ENCODE assay signal across 8 cellular contexts in the genomic region with DNA sequence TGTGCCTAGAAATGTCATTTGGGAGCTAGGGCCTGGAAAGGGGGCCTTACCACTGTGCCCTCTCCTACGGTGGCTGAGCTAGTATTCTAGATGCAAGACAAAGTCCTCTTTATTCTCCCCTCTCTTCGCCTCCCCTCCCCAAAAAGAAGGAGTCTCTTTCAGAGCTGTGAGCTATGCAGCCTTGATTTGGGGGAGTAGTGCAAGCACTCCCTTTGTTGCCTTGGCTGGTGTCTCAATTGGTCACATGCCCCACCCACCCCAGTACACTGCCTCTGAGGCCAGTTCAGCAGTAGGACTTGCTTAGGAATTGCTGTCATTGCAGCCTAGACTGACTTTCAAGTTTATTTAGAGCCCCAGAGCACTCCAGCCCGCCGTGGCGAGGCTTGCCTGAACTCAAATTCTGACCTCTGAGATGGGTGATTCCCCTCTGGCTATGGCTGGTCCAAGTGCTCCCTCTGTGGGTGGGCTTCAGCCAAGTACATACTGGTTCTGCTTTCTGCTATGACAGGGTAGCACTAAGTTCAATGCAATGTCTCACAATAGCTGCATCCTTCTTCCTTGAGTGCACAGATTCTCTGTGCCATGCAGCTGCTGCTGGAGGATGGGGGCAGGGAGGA. TPM values are rescaled to one million over a fixed set of nuclear protein-coding genes. Genes with fewer than 3 reads are reported as not detected.
DNase-seq lines count a peak whose midpoint lies in the region; ATAC-seq and TF ChIP-seq lines count a peak whose summit lies in the region.

No MANE protein-coding gene starts in this region.

- H3K27me3 ChIP-seq in smooth muscle cell (ENCODE audit: low read depth), result no peaks in the 10 kb centered on the region

- no peaks in the 10 kb centered on the region for H4K20me1 ChIP-seq in smooth muscle cell (ENCODE audit: low read depth)

- in situ Hi-C loops in ACHN (cut with HindIII; ENCODE audit: low pct_ligation_motif_present, low pct_unique_long_range_greater_than_20kb, low sequenced_read_pairs), result no loop called here
- in situ Hi-C loops in GM13977 (cut with MboI; ENCODE audit: low pct_unique_long_range_greater_than_20kb, low sequenced_read_pairs, unreplicated experiment), result no loop called here

- 62% methylated on average over 5 of the region's 5 CpGs for whole genome bisulfite sequencing in smooth muscle cell (ENCODE audit: low lambda C conversion rate)

- TF ChIP-seq CTCF in GM13977 (IDR thresholded peaks at IDR 0.05; ENCODE audit: extremely low read depth, insufficient read depth, missing control alignments), result peak; percentile 82
- TF ChIP-seq CTCF in smooth muscle cell (IDR thresholded peaks at IDR 0.05; ENCODE audit: borderline replicate concordance, insufficient read depth, poor library complexity, severe bottlenecking), result peak; percentile 20

- H3F3A ChIP-seq in smooth muscle cell (ENCODE audit: low read depth), result no peaks in the 10 kb centered on the region

- no peaks in the 10 kb centered on the region for H3K4me1 ChIP-seq in smooth muscle cell (ENCODE audit: low read depth)

- peak; percentile 95 for ATAC-seq in HG02623 (IDR thresholded peaks at IDR 0.05; ENCODE audit: unreplicated experiment)

- DNase-seq in ACHN (peak; percentile 8), GM13977 (ENCODE audit: low spot score) (peak; percentile 14), NCI-H82 (lab: John Stamatoyannopoulos, UW) (peak; percentile 68), cerebellar cortex (ENCODE audit: low spot score) (peak; percentile 14), smooth muscle cell (lab: John Stamatoyannopoulos, UW; ENCODE audit: unreplicated experiment) (no peak), DMS53 (lab: John Stamatoyannopoulos, UW) (no peak), NCI-H2171 (lab: John Stamatoyannopoulos, UW) (no peak)

- H3K4me2 ChIP-seq in smooth muscle cell, result no peak overlapping the region

- H3K27ac ChIP-seq in smooth muscle cell (ENCODE audit: low read depth), result no peak overlapping the region

- no peak overlapping the region for H2AFZ ChIP-seq in smooth muscle cell (ENCODE audit: low read depth)

- H3K9ac ChIP-seq in smooth muscle cell (ENCODE audit: low read depth), result no peak overlapping the region

- H3K36me3 ChIP-seq in smooth muscle cell (ENCODE audit: low read depth), result no peaks in the 10 kb centered on the region

- H3K4me3 ChIP-seq in smooth muscle cell, result no peak overlapping the region

- H3K79me2 ChIP-seq in smooth muscle cell (ENCODE audit: low read depth), result no peaks in the 10 kb centered on the region

- no peaks in the 10 kb centered on the region for H3K9me3 ChIP-seq in smooth muscle cell (replicated peaks; ENCODE audit: low read depth)

RNA-seq across cellular contexts. Expression of a gene that starts 37.0 kb away (rescaled TPM):
- total RNA-seq in smooth muscle cell, result 15.4 and 20.1 TPM in 2 replicates
- 9.2 and 9.3 TPM in 2 replicates for polyA plus RNA-seq in smooth muscle cell

Comparison
In these comparisons a context has a peak if more than half of its experiments do, and no peak if none do; other contexts are left out.
1. DNase-seq: peak in ACHN (single experiment), GM13977 (single experiment), NCI-H82 (single experiment) and cerebellar cortex (single experiment); none in smooth muscle cell (single experiment), DMS53 (single experiment) and NCI-H2171 (single experiment).